Comparison of ENCODE assay signal across 8 cellular contexts in the genomic region with DNA sequence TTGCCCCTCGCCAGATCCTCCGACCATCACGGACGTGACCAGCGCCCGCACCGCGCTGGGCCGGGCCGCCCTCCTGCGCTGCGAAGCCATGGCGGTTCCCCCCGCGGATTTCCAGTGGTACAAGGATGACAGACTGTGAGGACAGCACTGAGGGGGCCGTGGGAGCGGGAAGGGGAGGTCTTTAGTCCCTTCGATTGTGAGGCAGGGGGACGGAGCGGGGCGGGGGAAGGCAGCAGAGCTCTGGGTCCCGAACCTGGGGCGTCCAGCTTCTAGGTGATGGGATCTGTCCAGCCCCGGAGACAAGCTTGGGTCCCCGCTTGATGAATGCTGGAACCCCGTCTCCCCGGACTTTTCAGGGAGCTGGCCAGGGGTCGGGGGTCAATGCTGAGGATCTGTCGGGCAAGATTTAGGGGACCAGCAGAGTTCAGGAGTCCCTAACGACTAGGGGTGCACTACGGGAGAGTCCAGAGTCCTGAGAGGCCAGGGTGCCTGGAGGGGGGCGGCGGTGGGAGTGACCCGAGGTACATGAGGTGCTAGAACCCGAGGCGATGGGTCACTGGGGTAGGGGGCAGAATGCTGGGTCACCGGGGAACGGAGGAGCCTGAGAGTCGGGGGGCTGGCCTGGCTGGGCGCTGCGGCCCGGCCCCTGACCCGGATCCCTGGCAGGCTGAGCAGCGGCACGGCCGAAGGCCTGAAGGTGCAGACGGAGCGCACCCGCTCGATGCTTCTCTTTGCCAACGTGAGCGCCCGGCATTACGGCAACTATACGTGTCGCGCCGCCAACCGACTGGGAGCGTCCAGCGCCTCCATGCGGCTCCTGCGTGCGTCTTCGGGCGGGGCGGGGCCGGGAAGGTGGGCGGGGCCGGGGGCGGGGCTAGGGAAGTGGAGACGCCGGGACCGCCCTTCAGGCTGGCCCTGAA.
DNase-seq lines count a peak whose midpoint lies in the region; ATAC-seq and TF ChIP-seq lines count a peak whose summit lies in the region.

No MANE protein-coding gene starts in this region.

- TF ChIP-seq CTCF in GM12872 (IDR thresholded peaks at IDR 0.05; ENCODE audit: insufficient read depth, low read depth, low read length): 0 out of 3 replicates have a peak, but pooled peaks have one; percentile 3
- peak; percentile 38; the same call in 1 of the 2 replicates for TF ChIP-seq CTCF in RWPE1 (conservative IDR thresholded peaks at IDR 0.05; ENCODE audit: low read depth)

- no peak overlapping the region for H3K27ac ChIP-seq in RWPE1

- CTCF ChIA-PET in RWPE1 (lab: Yijun Ruan, JAX): no interaction called here

- peak; percentile 75 for DNase-seq in RWPE1 (ENCODE audit: low spot score)
- DNase-seq in astrocyte of the hippocampus (ENCODE audit: low read depth, low spot score): peak; percentile 29
- peak; percentile 87 for DNase-seq in left kidney (ENCODE audit: low read depth, low spot score)
- DNase-seq in stimulated activated naive CD8-positive, alpha-beta T cell treated with anti-CD3 and anti-CD28 coated beads, Interleukin-15, Interleukin-2, amounts not matched to agents 100 U/mL and 50 U/mL, for 24 hours: peak; percentile 73
- no peak for DNase-seq in SKM-1 (lab: John Stamatoyannopoulos, UW; ENCODE audit: unreplicated experiment)
- no peak for DNase-seq in COR-L47 (lab: John Stamatoyannopoulos, UW)

- POLR2A ChIA-PET in RWPE1 (lab: Yijun Ruan, JAX; ENCODE audit: low non-redundant PET): no interaction called here

- ATAC-seq in stimulated activated naive CD8-positive, alpha-beta T cell treated with anti-CD3 and anti-CD28 coated beads, Interleukin-15, Interleukin-2, amounts not matched to agents 100 U/mL and 50 U/mL, for 24 hours: peak; percentile 67
- no peak for ATAC-seq in GM19395 (IDR thresholded peaks at IDR 0.05; ENCODE audit: unreplicated experiment)

Comparison
In these comparisons a context has a peak if more than half of its experiments do, and no peak if none do; other contexts are left out.
1. DNase-seq: peak in RWPE1 (single experiment), astrocyte of the hippocampus (single experiment), left kidney (single experiment) and stimulated activated naive CD8-positive, alpha-beta T cell treated with anti-CD3 and anti-CD28 coated beads, Interleukin-15, Interleukin-2, amounts not matched to agents 100 U/mL and 50 U/mL, for 24 hours (single experiment); none in SKM-1 (single experiment) and COR-L47 (single experiment).